ENCODE assay signal across 8 cellular contexts in genomic region chr11:1263036-1263435, GRCh38. TPM values are rescaled to one million over a fixed set of nuclear protein-coding genes. Genes with fewer than 3 reads are reported as not detected.
A peak's percentile ranks its signal among the peaks of the same experiment; 100 is the strongest.
DNase-seq lines count a peak whose midpoint lies in the region; ATAC-seq and TF ChIP-seq lines count a peak whose summit lies in the region.

No MANE protein-coding gene starts in this region.

- H3K4me2 ChIP-seq in OCI-LY1 (ENCODE audit: low read length) (peak overlapping the region; percentile 74), trophoblast cell (ENCODE audit: low read length) (peak overlapping the region; percentile 94)

- peaks cover 1% of the 10 kb centered on the region for H3K4me1 Mint-ChIP-seq in endodermal cell

- DNase-seq in GM12864 (ENCODE audit: low read depth) (no peak), endodermal cell (no peak), trophoblast cell (no peak), NCI-H345 (lab: John Stamatoyannopoulos, UW) (no peak), GM19238 (ENCODE audit: insufficient read length, low spot score) (no peak), Kasumi-1 (lab: John Stamatoyannopoulos, UW) (no peak)

- H3K27me3 ChIP-seq in OCI-LY1 (ENCODE audit: insufficient read depth, low read length) (no peaks in the 10 kb centered on the region), endodermal cell (ENCODE audit: control insufficient read depth, insufficient read depth, low read length, poor library complexity, severe bottlenecking) (no peaks in the 10 kb centered on the region), trophoblast cell (ENCODE audit: insufficient read depth, low read length) (no peaks in the 10 kb centered on the region)

- no peak overlapping the region for H2AFZ ChIP-seq in OCI-LY1 (ENCODE audit: low read length)
- no peak overlapping the region for H2AFZ ChIP-seq in trophoblast cell (ENCODE audit: insufficient read depth, low read length, poor library complexity)

- H3K4ac ChIP-seq in trophoblast cell (ENCODE audit: low read depth, low read length), result no peak overlapping the region

- no peak overlapping the region for H3K27ac ChIP-seq in OCI-LY1 (ENCODE audit: low read depth, low read length, poor library complexity, severe bottlenecking)
- H3K27ac ChIP-seq in endodermal cell (ENCODE audit: low read depth, low read length), result no peak overlapping the region
- no peak overlapping the region for H3K27ac ChIP-seq in trophoblast cell (ENCODE audit: low read depth, low read length)

- H3K4me3 ChIP-seq in GM12864 (ENCODE audit: low read depth, low read length) (peak overlapping the region; percentile 41), OCI-LY1 (ENCODE audit: low read depth, low read length, poor library complexity, severe bottlenecking) (peak overlapping the region; percentile 64), endodermal cell (ENCODE audit: low read length) (peak overlapping the region; percentile 73), trophoblast cell (ENCODE audit: low read depth, low read length) (no peak overlapping the region)

- peaks cover 18% of the 10 kb centered on the region for H3K4me1 ChIP-seq in OCI-LY1 (ENCODE audit: insufficient read depth, low read length, severe bottlenecking)
- H3K4me1 ChIP-seq in endodermal cell (ENCODE audit: control insufficient read depth, insufficient read depth, low read length), result no peaks in the 10 kb centered on the region
- H3K4me1 ChIP-seq in trophoblast cell (ENCODE audit: control insufficient read depth in 1 of 2, insufficient read depth in 2 of 2, low read length in 2 of 2), result peaks cover 6 to 11% of the 10 kb centered on the region in 2 experiments

- H3K9ac ChIP-seq in OCI-LY1 (ENCODE audit: low read length) (peak overlapping the region; percentile 40; the same call in 1 of the 2 replicates), endodermal cell (ENCODE audit: extremely low read depth, low read length, poor library complexity, severe bottlenecking) (no peak overlapping the region), trophoblast cell (ENCODE audit: low read length) (no peak overlapping the region)

- H3K79me2 ChIP-seq in OCI-LY1 (ENCODE audit: insufficient read depth, low read length) (no peaks in the 10 kb centered on the region), trophoblast cell (ENCODE audit: control insufficient read depth, insufficient read depth, low read length, poor library complexity) (no peaks in the 10 kb centered on the region)

- H2BK120ac ChIP-seq in trophoblast cell (ENCODE audit: insufficient read depth, low read length, poor library complexity), result no peak overlapping the region

- peak overlapping the region; percentile 9 for H4K12ac ChIP-seq in trophoblast cell (ENCODE audit: low read depth, low read length)

- no peak overlapping the region for H3K18ac ChIP-seq in trophoblast cell (ENCODE audit: low read length)

- peaks cover 3% of the 10 kb centered on the region for H3K27me3 Mint-ChIP-seq in endodermal cell (ENCODE audit: insufficient read depth)

- peaks cover 28% of the 10 kb centered on the region for H3K9me3 Mint-ChIP-seq in endodermal cell

- peaks cover 4% of the 10 kb centered on the region for H3K36me3 Mint-ChIP-seq in endodermal cell (ENCODE audit: low read depth)

- H3K9me2 ChIP-seq in OCI-LY1 (ENCODE audit: low read depth, low read length), result no peaks in the 10 kb centered on the region

- no peak overlapping the region for H2BK5ac ChIP-seq in trophoblast cell (ENCODE audit: low read depth, low read length, poor library complexity)

- H3K23ac ChIP-seq in trophoblast cell (ENCODE audit: low read length), result no peak overlapping the region

- H4K8ac ChIP-seq in trophoblast cell (ENCODE audit: low read depth, low read length), result peak overlapping the region; percentile 26

- peak overlapping the region; percentile 35 for H3K4me3 Mint-ChIP-seq in endodermal cell

- no peak for ATAC-seq in HG03045 (IDR thresholded peaks at IDR 0.05; ENCODE audit: unreplicated experiment)

- H2BK12ac ChIP-seq in trophoblast cell (ENCODE audit: low read length), result no peak overlapping the region

- no peak overlapping the region for H2AK5ac ChIP-seq in trophoblast cell (ENCODE audit: low read length)

- H3K79me1 ChIP-seq in trophoblast cell (ENCODE audit: low read length), result peaks cover 2% of the 10 kb centered on the region

- TF ChIP-seq CTCF in GM12864 (IDR thresholded peaks at IDR 0.05; ENCODE audit: low read depth, low read length, missing control alignments) (no peak), OCI-LY1 (IDR thresholded peaks at IDR 0.05; ENCODE audit: low read length) (no peak), endodermal cell (conservative IDR thresholded peaks at IDR 0.05) (no peak)

- no peaks in the 10 kb centered on the region for H3F3A ChIP-seq in OCI-LY1 (ENCODE audit: insufficient read depth, low read length)

- no peaks in the 10 kb centered on the region for H4K20me1 ChIP-seq in OCI-LY1 (ENCODE audit: insufficient read depth, low read length)

- H3K9me3 ChIP-seq in OCI-LY1 (ENCODE audit: low read length), result no peaks in the 10 kb centered on the region; the same call in 1 of the 2 replicates
- H3K9me3 ChIP-seq in endodermal cell (ENCODE audit: control insufficient read depth, low read length), result peaks cover 16% of the 10 kb centered on the region
- H3K9me3 ChIP-seq in trophoblast cell (ENCODE audit: insufficient read depth, low read depth, low read length), result peaks cover 13% of the 10 kb centered on the region

- H3K27ac Mint-ChIP-seq in endodermal cell, result no peak overlapping the region

- 78 to 94% methylated on average over 2 to 8 of the region's 8 CpGs for WGBS in endodermal cell (ENCODE audit: insufficient coverage in 1 of 2, insufficient read length in 1 of 2), 2 experiments
- WGBS in trophoblast cell (ENCODE audit: extremely low coverage, insufficient coverage, insufficient read length), result no CpG with 5 or more reads among the region's 8 CpGs

- H4K91ac ChIP-seq in trophoblast cell (ENCODE audit: low read depth, low read length), result no peak overlapping the region

- no peaks in the 10 kb centered on the region; the same call in 1 of the 2 replicates for H3K36me3 ChIP-seq in OCI-LY1 (ENCODE audit: insufficient read depth, low read length)
- H3K36me3 ChIP-seq in endodermal cell (ENCODE audit: control insufficient read depth, insufficient read depth, low read length), result no peaks in the 10 kb centered on the region
- no peaks in the 10 kb centered on the region for H3K36me3 ChIP-seq in trophoblast cell (ENCODE audit: control insufficient read depth in 1 of 2, insufficient read depth in 2 of 2, low read length in 2 of 2)

- H3K14ac ChIP-seq in trophoblast cell (ENCODE audit: low read length), result no peak overlapping the region

RNA-seq across cellular contexts. Expression of gene MUC5B, which starts 40.2 kb away (rescaled TPM):
- total RNA-seq in endodermal cell, result not detected
- polyA plus RNA-seq in endodermal cell (2013, experiment 1 of 2), result 0.04 TPM
- polyA plus RNA-seq in endodermal cell (2013, experiment 2 of 2), result 0.04 TPM
- under 0.01 TPM in 1 of 2 replicates, not detected in the other for polyA plus RNA-seq in trophoblast cell (2013)

RNA-seq across cellular contexts. Expression of gene TOLLIP, which starts 46.4 kb away (rescaled TPM):
- total RNA-seq in endodermal cell, result 10 to 100 TPM; 34.3 to 37.4 TPM
- 21.1 TPM for polyA plus RNA-seq in endodermal cell (2013, experiment 1 of 2)
- polyA plus RNA-seq in endodermal cell (2013, experiment 2 of 2), result 19.8 TPM
- 31.6 and 33.1 TPM in 2 replicates for polyA plus RNA-seq in trophoblast cell (2013)
